1 cellular context compared by ENCODE assay signal in genomic region chr14:68476212-68476964, GRCh38.
TF ChIP-seq lines count a peak whose summit lies in the region.

No MANE protein-coding gene starts in this region.

TF ChIP-seq in K562, 482 proteins besides CTCF, POLR2A, EP300 and RAD21 (continued from another document):
- TF ChIP-seq ZBTB40 (IDR thresholded peaks at IDR 0.05) (no peak), ZBTB40 (CRISPR knock-in tag; IDR thresholded peaks at IDR 0.05) (no peak), ATF3 (IDR thresholded peaks at IDR 0.05) (no peak; the same call in 1 of the 2 replicates), ATF3 (CRISPR knock-in tag; conservative IDR thresholded peaks at IDR 0.05) (no peak), ZNF124 (CRISPR knock-in tag; IDR thresholded peaks at IDR 0.05) (no peak), TCF7 (IDR thresholded peaks at IDR 0.05; ENCODE audit: borderline replicate concordance) (no peak), SIN3B (IDR thresholded peaks at IDR 0.05; ENCODE audit: low read depth) (no peak), XRCC5 (IDR thresholded peaks at IDR 0.05; ENCODE audit: low read depth, low read length) (no peak), ZNF232 (CRISPR knock-in tag; IDR thresholded peaks at IDR 0.05) (no peak), MEIS2 (IDR thresholded peaks at IDR 0.05; ENCODE audit: partially characterized antibody) (peak; percentile 44), KLF10 (CRISPR knock-in tag; IDR thresholded peaks at IDR 0.05) (no peak), SPI1 (IDR thresholded peaks at IDR 0.05; ENCODE audit: borderline replicate concordance, low read depth, low read length) (no peak), SMAD4 (CRISPR knock-in tag; conservative IDR thresholded peaks at IDR 0.05) (0 out of 2 replicates have a peak, but pooled peaks have one; percentile 67), JUN (IDR thresholded peaks at IDR 0.05; ENCODE audit: borderline replicate concordance, low read depth, low read length) (no peak), JUN (CRISPR knock-in tag; IDR thresholded peaks at IDR 0.05; ENCODE audit: borderline replicate concordance) (no peak), PCBP2 (IDR thresholded peaks at IDR 0.05; ENCODE audit: low read depth, low read length, poor library complexity, severe bottlenecking) (no peak), NFIC (IDR thresholded peaks at IDR 0.05) (no peak), POLR2AphosphoS2 (IDR thresholded peaks at IDR 0.05; ENCODE audit: low read length) (no peak), FOXK1 (CRISPR knock-in tag; IDR thresholded peaks at IDR 0.05; ENCODE audit: borderline replicate concordance) (no peak), MEF2D (tag; conservative IDR thresholded peaks at IDR 0.05; ENCODE audit: low read depth) (peak; percentile 62; the same call in 1 of the 2 replicates), ZFX (CRISPR knock-in tag; IDR thresholded peaks at IDR 0.05) (no peak), SAFB2 (IDR thresholded peaks at IDR 0.05; ENCODE audit: borderline replicate concordance, low read depth, low read length, severe bottlenecking) (no peak), CBX3 (IDR thresholded peaks at IDR 0.05; ENCODE audit: borderline replicate concordance in 1 of 2, low read length in 2 of 2) (no peak)
- TF ChIP-seq, protein P1, sequence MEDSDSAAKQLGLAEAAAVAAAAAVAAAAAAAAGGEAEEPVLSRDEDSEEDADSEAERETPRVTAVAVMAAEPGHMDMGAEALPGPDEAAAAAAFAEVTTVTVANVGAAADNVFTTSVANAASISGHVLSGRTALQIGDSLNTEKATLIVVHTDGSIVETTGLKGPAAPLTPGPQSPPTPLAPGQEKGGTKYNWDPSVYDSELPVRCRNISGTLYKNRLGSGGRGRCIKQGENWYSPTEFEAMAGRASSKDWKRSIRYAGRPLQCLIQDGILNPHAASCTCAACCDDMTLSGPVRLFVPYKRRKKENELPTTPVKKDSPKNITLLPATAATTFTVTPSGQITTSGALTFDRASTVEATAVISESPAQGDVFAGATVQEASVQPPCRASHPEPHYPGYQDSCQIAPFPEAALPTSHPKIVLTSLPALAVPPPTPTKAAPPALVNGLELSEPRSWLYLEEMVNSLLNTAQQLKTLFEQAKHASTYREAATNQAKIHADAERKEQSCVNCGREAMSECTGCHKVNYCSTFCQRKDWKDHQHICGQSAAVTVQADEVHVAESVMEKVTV (CRISPR knock-in tag; IDR thresholded peaks at IDR 0.05): no peak
- TF ChIP-seq, protein P2, sequence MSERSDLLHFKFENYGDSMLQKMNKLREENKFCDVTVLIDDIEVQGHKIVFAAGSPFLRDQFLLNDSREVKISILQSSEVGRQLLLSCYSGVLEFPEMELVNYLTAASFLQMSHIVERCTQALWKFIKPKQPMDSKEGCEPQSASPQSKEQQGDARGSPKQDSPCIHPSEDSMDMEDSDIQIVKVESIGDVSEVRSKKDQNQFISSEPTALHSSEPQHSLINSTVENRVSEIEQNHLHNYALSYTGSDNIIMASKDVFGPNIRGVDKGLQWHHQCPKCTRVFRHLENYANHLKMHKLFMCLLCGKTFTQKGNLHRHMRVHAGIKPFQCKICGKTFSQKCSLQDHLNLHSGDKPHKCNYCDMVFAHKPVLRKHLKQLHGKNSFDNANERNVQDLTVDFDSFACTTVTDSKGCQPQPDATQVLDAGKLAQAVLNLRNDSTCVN (CRISPR knock-in tag; IDR thresholded peaks at IDR 0.05): no peak
- TF ChIP-seq, protein P3, sequence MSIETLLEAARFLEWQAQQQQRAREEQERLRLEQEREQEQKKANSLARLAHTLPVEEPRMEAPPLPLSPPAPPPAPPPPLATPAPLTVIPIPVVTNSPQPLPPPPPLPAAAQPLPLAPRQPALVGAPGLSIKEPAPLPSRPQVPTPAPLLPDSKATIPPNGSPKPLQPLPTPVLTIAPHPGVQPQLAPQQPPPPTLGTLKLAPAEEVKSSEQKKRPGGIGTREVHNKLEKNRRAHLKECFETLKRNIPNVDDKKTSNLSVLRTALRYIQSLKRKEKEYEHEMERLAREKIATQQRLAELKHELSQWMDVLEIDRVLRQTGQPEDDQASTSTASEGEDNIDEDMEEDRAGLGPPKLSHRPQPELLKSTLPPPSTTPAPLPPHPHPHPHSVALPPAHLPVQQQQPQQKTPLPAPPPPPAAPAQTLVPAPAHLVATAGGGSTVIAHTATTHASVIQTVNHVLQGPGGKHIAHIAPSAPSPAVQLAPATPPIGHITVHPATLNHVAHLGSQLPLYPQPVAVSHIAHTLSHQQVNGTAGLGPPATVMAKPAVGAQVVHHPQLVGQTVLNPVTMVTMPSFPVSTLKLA (conservative IDR thresholded peaks at IDR 0.05): no peak
- TF ChIP-seq, protein P4, sequence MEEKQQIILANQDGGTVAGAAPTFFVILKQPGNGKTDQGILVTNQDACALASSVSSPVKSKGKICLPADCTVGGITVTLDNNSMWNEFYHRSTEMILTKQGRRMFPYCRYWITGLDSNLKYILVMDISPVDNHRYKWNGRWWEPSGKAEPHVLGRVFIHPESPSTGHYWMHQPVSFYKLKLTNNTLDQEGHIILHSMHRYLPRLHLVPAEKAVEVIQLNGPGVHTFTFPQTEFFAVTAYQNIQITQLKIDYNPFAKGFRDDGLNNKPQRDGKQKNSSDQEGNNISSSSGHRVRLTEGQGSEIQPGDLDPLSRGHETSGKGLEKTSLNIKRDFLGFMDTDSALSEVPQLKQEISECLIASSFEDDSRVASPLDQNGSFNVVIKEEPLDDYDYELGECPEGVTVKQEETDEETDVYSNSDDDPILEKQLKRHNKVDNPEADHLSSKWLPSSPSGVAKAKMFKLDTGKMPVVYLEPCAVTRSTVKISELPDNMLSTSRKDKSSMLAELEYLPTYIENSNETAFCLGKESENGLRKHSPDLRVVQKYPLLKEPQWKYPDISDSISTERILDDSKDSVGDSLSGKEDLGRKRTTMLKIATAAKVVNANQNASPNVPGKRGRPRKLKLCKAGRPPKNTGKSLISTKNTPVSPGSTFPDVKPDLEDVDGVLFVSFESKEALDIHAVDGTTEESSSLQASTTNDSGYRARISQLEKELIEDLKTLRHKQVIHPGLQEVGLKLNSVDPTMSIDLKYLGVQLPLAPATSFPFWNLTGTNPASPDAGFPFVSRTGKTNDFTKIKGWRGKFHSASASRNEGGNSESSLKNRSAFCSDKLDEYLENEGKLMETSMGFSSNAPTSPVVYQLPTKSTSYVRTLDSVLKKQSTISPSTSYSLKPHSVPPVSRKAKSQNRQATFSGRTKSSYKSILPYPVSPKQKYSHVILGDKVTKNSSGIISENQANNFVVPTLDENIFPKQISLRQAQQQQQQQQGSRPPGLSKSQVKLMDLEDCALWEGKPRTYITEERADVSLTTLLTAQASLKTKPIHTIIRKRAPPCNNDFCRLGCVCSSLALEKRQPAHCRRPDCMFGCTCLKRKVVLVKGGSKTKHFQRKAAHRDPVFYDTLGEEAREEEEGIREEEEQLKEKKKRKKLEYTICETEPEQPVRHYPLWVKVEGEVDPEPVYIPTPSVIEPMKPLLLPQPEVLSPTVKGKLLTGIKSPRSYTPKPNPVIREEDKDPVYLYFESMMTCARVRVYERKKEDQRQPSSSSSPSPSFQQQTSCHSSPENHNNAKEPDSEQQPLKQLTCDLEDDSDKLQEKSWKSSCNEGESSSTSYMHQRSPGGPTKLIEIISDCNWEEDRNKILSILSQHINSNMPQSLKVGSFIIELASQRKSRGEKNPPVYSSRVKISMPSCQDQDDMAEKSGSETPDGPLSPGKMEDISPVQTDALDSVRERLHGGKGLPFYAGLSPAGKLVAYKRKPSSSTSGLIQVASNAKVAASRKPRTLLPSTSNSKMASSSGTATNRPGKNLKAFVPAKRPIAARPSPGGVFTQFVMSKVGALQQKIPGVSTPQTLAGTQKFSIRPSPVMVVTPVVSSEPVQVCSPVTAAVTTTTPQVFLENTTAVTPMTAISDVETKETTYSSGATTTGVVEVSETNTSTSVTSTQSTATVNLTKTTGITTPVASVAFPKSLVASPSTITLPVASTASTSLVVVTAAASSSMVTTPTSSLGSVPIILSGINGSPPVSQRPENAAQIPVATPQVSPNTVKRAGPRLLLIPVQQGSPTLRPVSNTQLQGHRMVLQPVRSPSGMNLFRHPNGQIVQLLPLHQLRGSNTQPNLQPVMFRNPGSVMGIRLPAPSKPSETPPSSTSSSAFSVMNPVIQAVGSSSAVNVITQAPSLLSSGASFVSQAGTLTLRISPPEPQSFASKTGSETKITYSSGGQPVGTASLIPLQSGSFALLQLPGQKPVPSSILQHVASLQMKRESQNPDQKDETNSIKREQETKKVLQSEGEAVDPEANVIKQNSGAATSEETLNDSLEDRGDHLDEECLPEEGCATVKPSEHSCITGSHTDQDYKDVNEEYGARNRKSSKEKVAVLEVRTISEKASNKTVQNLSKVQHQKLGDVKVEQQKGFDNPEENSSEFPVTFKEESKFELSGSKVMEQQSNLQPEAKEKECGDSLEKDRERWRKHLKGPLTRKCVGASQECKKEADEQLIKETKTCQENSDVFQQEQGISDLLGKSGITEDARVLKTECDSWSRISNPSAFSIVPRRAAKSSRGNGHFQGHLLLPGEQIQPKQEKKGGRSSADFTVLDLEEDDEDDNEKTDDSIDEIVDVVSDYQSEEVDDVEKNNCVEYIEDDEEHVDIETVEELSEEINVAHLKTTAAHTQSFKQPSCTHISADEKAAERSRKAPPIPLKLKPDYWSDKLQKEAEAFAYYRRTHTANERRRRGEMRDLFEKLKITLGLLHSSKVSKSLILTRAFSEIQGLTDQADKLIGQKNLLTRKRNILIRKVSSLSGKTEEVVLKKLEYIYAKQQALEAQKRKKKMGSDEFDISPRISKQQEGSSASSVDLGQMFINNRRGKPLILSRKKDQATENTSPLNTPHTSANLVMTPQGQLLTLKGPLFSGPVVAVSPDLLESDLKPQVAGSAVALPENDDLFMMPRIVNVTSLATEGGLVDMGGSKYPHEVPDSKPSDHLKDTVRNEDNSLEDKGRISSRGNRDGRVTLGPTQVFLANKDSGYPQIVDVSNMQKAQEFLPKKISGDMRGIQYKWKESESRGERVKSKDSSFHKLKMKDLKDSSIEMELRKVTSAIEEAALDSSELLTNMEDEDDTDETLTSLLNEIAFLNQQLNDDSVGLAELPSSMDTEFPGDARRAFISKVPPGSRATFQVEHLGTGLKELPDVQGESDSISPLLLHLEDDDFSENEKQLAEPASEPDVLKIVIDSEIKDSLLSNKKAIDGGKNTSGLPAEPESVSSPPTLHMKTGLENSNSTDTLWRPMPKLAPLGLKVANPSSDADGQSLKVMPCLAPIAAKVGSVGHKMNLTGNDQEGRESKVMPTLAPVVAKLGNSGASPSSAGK (IDR thresholded peaks at IDR 0.05): peak; percentile 44
